19 cellular contexts compared by ENCODE assay signal in genomic region chr1:32194984-32195383, GRCh38. TPM values are rescaled to one million over a fixed set of nuclear protein-coding genes. Genes with fewer than 3 reads are reported as not detected.
"Had no signal": no experiment of that assay in that cellular context is flagged by ENCODE, and none has a peak within 500 bp of the region (broad histone marks: within the 10 kb centered on the region; RNA-seq: fewer than 3 reads in every experiment).

No MANE protein-coding gene starts in this region.

- H3K4me3 ChIP-seq: body of pancreas, lower lobe of right lung, sigmoid colon, upper lobe of right lung had no signal

- H3K27ac Mint-ChIP-seq: activated naive CD8-positive, alpha-beta T cell treated with anti-CD3 and anti-CD28 coated beads for 36 hours; activated T-helper 1 cell treated with anti-CD3 and anti-CD28 coated beads, Interleukin-12 subunit alpha, Interleukin-12 subunit beta, Interleukin-2, Interleukin-4 antibody, amounts not matched to agents 30 ng/mL and 10 ng/mL and 1 ng/mL, durations not matched to agents 14 hours and 24 hours and 36 hours; stimulated activated memory B cell treated with anti-CD40 and anti-IgM and Interleukin-4, amounts not matched to agents 10 μg/mL and 1 μg/mL and 100 μg/mL, for 72 hours; T-helper 2 cell treated with Interferon-gamma antibody and Interleukin-4, amounts not matched to agents 5 μg/mL and 100 μg/mL, for 36 hours had no signal

- H3K27ac ChIP-seq: body of pancreas, lower lobe of right lung, sigmoid colon, upper lobe of right lung had no signal

- FAIRE-seq: TTC549 had no signal

- DNase-seq: activated gamma-delta T cell treated with Interleukin-2 at 50 U/mL for 16 hours; activated naive CD8-positive, alpha-beta T cell treated with anti-CD3 and anti-CD28 coated beads for 36 hours; body of pancreas; foreskin fibroblast; hippocampal formation; islet precursor cell; lower lobe of right lung; naive thymus-derived CD8-positive, alpha-beta T cell; sigmoid colon; stimulated activated CD4-positive, alpha-beta T cell treated with anti-CD3 and anti-CD28 coated beads, Interleukin-4, amount 100 ng/mL, for 4 hours; upper lobe of right lung had no signal

- H3K4me3 Mint-ChIP-seq: activated naive CD8-positive, alpha-beta T cell treated with anti-CD3 and anti-CD28 coated beads for 36 hours; activated T-helper 1 cell treated with anti-CD3 and anti-CD28 coated beads, Interleukin-12 subunit alpha, Interleukin-12 subunit beta, Interleukin-2, Interleukin-4 antibody, amounts not matched to agents 30 ng/mL and 10 ng/mL and 1 ng/mL, durations not matched to agents 14 hours and 24 hours and 36 hours; stimulated activated memory B cell treated with anti-CD40 and anti-IgM and Interleukin-4, amounts not matched to agents 10 μg/mL and 1 μg/mL and 100 μg/mL, for 72 hours; T-helper 2 cell treated with Interferon-gamma antibody and Interleukin-4, amounts not matched to agents 5 μg/mL and 100 μg/mL, for 36 hours had no signal

- H3K9me3 ChIP-seq: body of pancreas, lower lobe of right lung, sigmoid colon, upper lobe of right lung had no signal

- H3K27me3 Mint-ChIP-seq: activated naive CD8-positive, alpha-beta T cell treated with anti-CD3 and anti-CD28 coated beads for 36 hours; naive thymus-derived CD8-positive, alpha-beta T cell; stimulated activated memory B cell treated with anti-CD40 and anti-IgM and Interleukin-4, amounts not matched to agents 10 μg/mL and 1 μg/mL and 100 μg/mL, for 72 hours had no signal

- H3K9me3 Mint-ChIP-seq: activated naive CD8-positive, alpha-beta T cell treated with anti-CD3 and anti-CD28 coated beads for 36 hours; activated T-helper 1 cell treated with anti-CD3 and anti-CD28 coated beads, Interleukin-12 subunit alpha, Interleukin-12 subunit beta, Interleukin-2, Interleukin-4 antibody, amounts not matched to agents 30 ng/mL and 10 ng/mL and 1 ng/mL, durations not matched to agents 14 hours and 24 hours and 36 hours; naive thymus-derived CD8-positive, alpha-beta T cell; stimulated activated memory B cell treated with anti-CD40 and anti-IgM and Interleukin-4, amounts not matched to agents 10 μg/mL and 1 μg/mL and 100 μg/mL, for 72 hours; T-helper 2 cell treated with Interferon-gamma antibody and Interleukin-4, amounts not matched to agents 5 μg/mL and 100 μg/mL, for 36 hours had no signal

- ATAC-seq: body of pancreas; lower lobe of right lung; naive thymus-derived CD8-positive, alpha-beta T cell; stimulated activated memory B cell treated with anti-CD40 and anti-IgM and Interleukin-4, amounts not matched to agents 10 μg/mL and 1 μg/mL and 100 μg/mL, for 72 hours; upper lobe of right lung had no signal

- H3K27me3 ChIP-seq: body of pancreas, sigmoid colon, upper lobe of right lung had no signal

RNA-seq across cellular contexts. Expression of gene DCDC2B, which starts 13.9 kb away (rescaled TPM):
- total RNA-seq: activated naive CD8-positive, alpha-beta T cell treated with anti-CD3 and anti-CD28 coated beads for 36 hours; activated T-helper 1 cell treated with anti-CD3 and anti-CD28 coated beads, Interleukin-12 subunit alpha, Interleukin-12 subunit beta, Interleukin-2, Interleukin-4 antibody, amounts not matched to agents 30 ng/mL and 10 ng/mL and 1 ng/mL, durations not matched to agents 14 hours and 24 hours and 36 hours; body of pancreas; cardiac septum; dermis microvascular lymphatic vessel endothelial cell; mesenteric fat pad; osteocyte; sigmoid colon; upper lobe of right lung had no signal
